Comparison of ENCODE assay signal across 10 cellular contexts in genomic region chr1:12178511-12178910, GRCh38. TPM values are rescaled to one million over a fixed set of nuclear protein-coding genes. Genes with fewer than 3 reads are reported as not detected.
DNase-seq lines count a peak whose midpoint lies in the region; ATAC-seq, FAIRE-seq and TF ChIP-seq lines count a peak whose summit lies in the region.
"Had no signal": no experiment of that assay in that cellular context is flagged by ENCODE, and none has a peak within 500 bp of the region (broad histone marks: within the 10 kb centered on the region; RNA-seq: fewer than 3 reads in every experiment).

No MANE protein-coding gene starts in this region.

- H3K9me3 ChIP-seq in breast epithelium (no peaks in the 10 kb centered on the region), prostate gland (no peaks in the 10 kb centered on the region)

- intact Hi-C loops in breast epithelium (cut with DNase I; ENCODE audit: low total_unique reads): no loop called here
- intact Hi-C loops in MCF 10A (cut with micrococcal nuclease): no loop called here
- intact Hi-C loops in prostate gland (cut with DNase I): no loop called here

- H3K27me3 Mint-ChIP-seq in MCF 10A (ENCODE audit: insufficient read depth, unreplicated experiment) (peaks cover 27% of the 10 kb centered on the region), memory B cell (no peaks in the 10 kb centered on the region), type B pancreatic cell (peaks cover 8% of the 10 kb centered on the region)
- no peaks in the 10 kb centered on the region for H3K27me3 Mint-ChIP-seq in activated CD8-positive, alpha-beta T cell treated with anti-CD3 and anti-CD28 coated beads, Interleukin-2, amount 10 ng/mL, durations not matched to agents 7 days and 5 days (ENCODE audit: low read depth)

- no peak for TF ChIP-seq POLR2A in breast epithelium (IDR thresholded peaks at IDR 0.05)
- TF ChIP-seq POLR2A in prostate gland (IDR thresholded peaks at IDR 0.05): no peak

- no peak overlapping the region for H3K27ac Mint-ChIP-seq in MCF 10A (ENCODE audit: low read depth, unreplicated experiment)
- H3K27ac Mint-ChIP-seq in activated CD8-positive, alpha-beta T cell treated with anti-CD3 and anti-CD28 coated beads, Interleukin-2, amount 10 ng/mL, durations not matched to agents 7 days and 5 days: peak overlapping the region; percentile 100
- peak overlapping the region; percentile 40 for H3K27ac Mint-ChIP-seq in memory B cell
- peak overlapping the region; percentile 22 for H3K27ac Mint-ChIP-seq in type B pancreatic cell

- no peaks in the 10 kb centered on the region for H3K9me3 Mint-ChIP-seq in MCF 10A (ENCODE audit: unreplicated experiment)
- H3K9me3 Mint-ChIP-seq in activated CD8-positive, alpha-beta T cell treated with anti-CD3 and anti-CD28 coated beads, Interleukin-2, amount 10 ng/mL, durations not matched to agents 7 days and 5 days (ENCODE audit: insufficient read depth): no peaks in the 10 kb centered on the region
- H3K9me3 Mint-ChIP-seq in memory B cell: no peaks in the 10 kb centered on the region
- no peaks in the 10 kb centered on the region for H3K9me3 Mint-ChIP-seq in type B pancreatic cell

- H3K4me1 Mint-ChIP-seq in MCF 10A (ENCODE audit: insufficient read depth, unreplicated experiment) (peaks cover 6% of the 10 kb centered on the region), memory B cell (peaks cover 62% of the 10 kb centered on the region), type B pancreatic cell (ENCODE audit: unreplicated experiment) (peaks cover 19% of the 10 kb centered on the region)
- peaks cover 95% of the 10 kb centered on the region for H3K4me1 Mint-ChIP-seq in activated CD8-positive, alpha-beta T cell treated with anti-CD3 and anti-CD28 coated beads, Interleukin-2, amount 10 ng/mL, durations not matched to agents 7 days and 5 days (ENCODE audit: low read depth)

- WGBS in prostate gland: 43% methylated on average over 11 of the region's 11 CpGs

- TF ChIP-seq CTCF in breast epithelium (IDR thresholded peaks at IDR 0.05): no peak
- no peak for TF ChIP-seq CTCF in MCF 10A (IDR thresholded peaks at IDR 0.05; ENCODE audit: unreplicated experiment)
- TF ChIP-seq CTCF in type B pancreatic cell (conservative IDR thresholded peaks at IDR 0.05): no peak
- TF ChIP-seq CTCF in prostate gland (IDR thresholded peaks at IDR 0.05): no peak

- H3K4me3 ChIP-seq in breast epithelium (peak overlapping the region in 1 of 3 donors; percentile 22), prostate gland (no peak overlapping the region)

- H3K27ac ChIP-seq in breast epithelium: peak overlapping the region; percentile 52 to 81
- H3K27ac ChIP-seq in prostate gland: peak overlapping the region in 1 of 2 donors; percentile 17

- BruUV-seq in MCF 10A (replicated peaks; lab: Mats Ljungman, UMichigan): no TSS peak

- peak; percentile 3 for ATAC-seq in activated CD8-positive, alpha-beta T cell treated with anti-CD3 and anti-CD28 coated beads, Interleukin-2, amount 10 ng/mL, durations not matched to agents 7 days and 5 days
- ATAC-seq in memory B cell (ENCODE audit: low read depth): no peak

- H3K27me3 ChIP-seq in breast epithelium (no peaks in the 10 kb centered on the region), prostate gland (replicated peaks; ENCODE audit: insufficient read depth) (peaks cover 2% of the 10 kb centered on the region)

- DNase-seq in breast epithelium (ENCODE audit: low spot score in 2 of 2): no peak
- DNase-seq in MCF 10A (ENCODE audit: unreplicated experiment): no peak
- DNase-seq in activated CD8-positive, alpha-beta T cell treated with anti-CD3 and anti-CD28 coated beads, Interleukin-2, amount 10 ng/mL, durations not matched to agents 7 days and 5 days: no peak
- no peak for DNase-seq in memory B cell (ENCODE audit: low spot score in 2 of 2)
- DNase-seq in type B pancreatic cell (ENCODE audit: extremely low spot score, unreplicated experiment): no peak
- no peak for DNase-seq in prostate gland (ENCODE audit: low spot score)
- no peak for DNase-seq in RCC 7860 (ENCODE audit: low spot score)
- no peak for DNase-seq in central memory CD4-positive, alpha-beta T cell
- DNase-seq: NCI-H526 had no signal

- no peak for FAIRE-seq in RCC 7860 (lab: Jason Lieb, UNC)
- FAIRE-seq: keratinocyte had no signal

- H3K4me1 ChIP-seq in breast epithelium (no peaks in the 10 kb centered on the region), prostate gland (replicated peaks) (no peaks in the 10 kb centered on the region)

- H3K36me3 Mint-ChIP-seq in MCF 10A (ENCODE audit: insufficient read depth, unreplicated experiment) (no peaks in the 10 kb centered on the region), memory B cell (peaks cover 10% of the 10 kb centered on the region), type B pancreatic cell (no peaks in the 10 kb centered on the region)
- peaks cover 77% of the 10 kb centered on the region for H3K36me3 Mint-ChIP-seq in activated CD8-positive, alpha-beta T cell treated with anti-CD3 and anti-CD28 coated beads, Interleukin-2, amount 10 ng/mL, durations not matched to agents 7 days and 5 days (ENCODE audit: low read depth)

- POLR2A ChIA-PET in MCF 10A (lab: Yijun Ruan, JAX): no interaction called here
- POLR2A ChIA-PET in activated CD8-positive, alpha-beta T cell treated with anti-CD3 and anti-CD28 coated beads, Interleukin-2, amount 10 ng/mL, durations not matched to agents 7 days and 5 days (lab: Charles Lee): interaction anchor here (0.6 to 3.8 kb wide), 12 partner anchors 10 to 433 kb away, joined by 3 to 46 read pairs (median 6); partner anchors contain the start of gene TNFRSF1B

- H3K36me3 ChIP-seq in breast epithelium (no peaks in the 10 kb centered on the region), prostate gland (no peaks in the 10 kb centered on the region)

- CTCF ChIA-PET in MCF 10A (lab: Yijun Ruan, JAX): interaction anchor here (0.6 to 0.9 kb wide), 2 partner anchors 55 to 93 kb away, joined by 3 read pairs; no protein-coding TSS in a partner anchor
- CTCF ChIA-PET in activated CD8-positive, alpha-beta T cell treated with anti-CD3 and anti-CD28 coated beads, Interleukin-2, amount 10 ng/mL, durations not matched to agents 7 days and 5 days (lab: Charles Lee): interaction anchor here (0.7 to 8.0 kb wide), 19 partner anchors 10 to 105 kb away, joined by 3 to 118 read pairs (median 6); partner anchors contain the start of gene TNFRSF1B

- no peak overlapping the region for H3K4me3 Mint-ChIP-seq in MCF 10A (ENCODE audit: unreplicated experiment)
- peak overlapping the region; percentile 75 for H3K4me3 Mint-ChIP-seq in activated CD8-positive, alpha-beta T cell treated with anti-CD3 and anti-CD28 coated beads, Interleukin-2, amount 10 ng/mL, durations not matched to agents 7 days and 5 days
- H3K4me3 Mint-ChIP-seq in memory B cell: peak overlapping the region; percentile 66
- H3K4me3 Mint-ChIP-seq in type B pancreatic cell: no peak overlapping the region

RNA-seq across cellular contexts. Expression of gene TNFRSF1B, which starts 11.7 kb away (rescaled TPM):
- total RNA-seq in breast epithelium (10 to 100 TPM; 25.0 to 48.8 (median 35.1) TPM), MCF 10A (2022) (0.22 TPM in 1 of 2 replicates, not detected in the other), type B pancreatic cell (ENCODE audit: low replicate concordance) (2.4 and 3.3 TPM in 2 replicates), prostate gland (10 to 100 TPM; 10.9 to 18.4 TPM)
- total RNA-seq in activated CD8-positive, alpha-beta T cell treated with anti-CD3 and anti-CD28 coated beads, Interleukin-2, amount 10 ng/mL, durations not matched to agents 7 days and 5 days: 100 to 1,000 TPM; 274 to 284 TPM

RNA-seq across cellular contexts. Expression of gene VPS13D, which starts 51.3 kb away (rescaled TPM):
- 100 to 1,000 TPM in 1 of 3 donors, 10 to 100 TPM in 2; 73.9 to 115 (median 96.4) TPM for total RNA-seq in breast epithelium
- total RNA-seq in MCF 10A (2022): 36.5 and 39.3 TPM in 2 replicates
- total RNA-seq in activated CD8-positive, alpha-beta T cell treated with anti-CD3 and anti-CD28 coated beads, Interleukin-2, amount 10 ng/mL, durations not matched to agents 7 days and 5 days: 10 to 100 TPM; 32.5 to 39.9 TPM
- 43.4 and 49.0 TPM in 2 replicates for total RNA-seq in type B pancreatic cell (ENCODE audit: low replicate concordance)
- 10 to 100 TPM; 60.7 to 80.8 TPM for total RNA-seq in prostate gland

Comparison
In these comparisons a context has a peak if more than half of its experiments do, and no peak if none do; other contexts are left out.
1. H3K4me3 Mint-ChIP-seq: peak in activated CD8-positive, alpha-beta T cell treated with anti-CD3 and anti-CD28 coated beads, Interleukin-2, amount 10 ng/mL, durations not matched to agents 7 days and 5 days (single experiment) and memory B cell (single experiment); none in MCF 10A (single experiment) and type B pancreatic cell (single experiment).
2. RNA of gene TNFRSF1B, which starts 11.7 kb away (total RNA-seq): 274 to 284 TPM in activated CD8-positive, alpha-beta T cell treated with anti-CD3 and anti-CD28 coated beads, Interleukin-2, amount 10 ng/mL, durations not matched to agents 7 days and 5 days; 25.0 to 48.8 TPM in breast epithelium, 10.9 to 18.4 TPM in prostate gland, 2.4 to 3.3 TPM in type B pancreatic cell and 0.22 TPM in MCF 10A; every median in the first group is over 4 times any median in the second.